ENCODE assay signal across 28 cellular contexts in the genomic region with DNA sequence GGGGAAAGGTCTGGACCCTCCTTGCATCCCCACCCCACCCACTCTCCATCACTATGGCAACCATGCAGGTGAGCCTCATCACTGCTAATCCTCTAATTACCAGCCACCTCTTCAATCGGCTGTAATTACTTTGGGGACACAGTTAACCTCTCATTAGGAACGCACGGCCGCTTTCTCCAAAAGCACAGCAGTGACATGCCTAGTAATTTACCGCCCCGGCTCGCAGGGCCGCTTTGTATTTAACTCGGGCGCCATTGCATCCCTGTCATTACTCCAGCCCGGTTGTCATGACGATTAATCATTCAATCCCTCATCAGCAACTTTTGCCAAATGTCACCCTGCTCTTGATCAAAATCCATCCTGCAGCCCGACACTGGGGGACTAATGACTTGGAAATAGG. TPM values are rescaled to one million over a fixed set of nuclear protein-coding genes. Genes with fewer than 3 reads are reported as not detected.
DNase-seq lines count a peak whose midpoint lies in the region; ATAC-seq and TF ChIP-seq lines count a peak whose summit lies in the region.
"Had no signal": no experiment of that assay in that cellular context is flagged by ENCODE, and none has a peak within 500 bp of the region (broad histone marks: within the 10 kb centered on the region; RNA-seq: fewer than 3 reads in every experiment).

No MANE protein-coding gene starts in this region.

- H3K27ac Mint-ChIP-seq in neural progenitor cell, result peak overlapping the region; percentile 42
- H3K27ac Mint-ChIP-seq in activated T-cell treated with anti-CD3 and anti-CD28 coated beads, Interleukin-2, amount 50 U/mL, for 24 hours, result no peak overlapping the region
- H3K27ac Mint-ChIP-seq: activated B cell treated with CpG ODN at 0.5 μM for 24 hours; activated naive CD8-positive, alpha-beta T cell treated with anti-CD3 and anti-CD28 coated beads, Interleukin-2, amount 50 U/mL, for 24 hours; CD4-positive, alpha-beta T cell; memory B cell; stimulated activated effector memory CD8-positive, alpha-beta T cell treated with anti-CD3 and anti-CD28 coated beads, Interleukin-12 subunit alpha, Interleukin-12 subunit beta, amount 100 ng/mL, for 72 hours had no signal

- no peaks in the 10 kb centered on the region for H3K27me3 ChIP-seq in neural progenitor cell

- H3K4me3 Mint-ChIP-seq in neural progenitor cell, result no peak overlapping the region
- no peak overlapping the region for H3K4me3 Mint-ChIP-seq in activated T-cell treated with anti-CD3 and anti-CD28 coated beads, Interleukin-2, amount 50 U/mL, for 24 hours
- H3K4me3 Mint-ChIP-seq: activated B cell treated with CpG ODN at 0.5 μM for 24 hours; activated naive CD8-positive, alpha-beta T cell treated with anti-CD3 and anti-CD28 coated beads, Interleukin-2, amount 50 U/mL, for 24 hours; CD4-positive, alpha-beta T cell; memory B cell; stimulated activated effector memory CD8-positive, alpha-beta T cell treated with anti-CD3 and anti-CD28 coated beads, Interleukin-12 subunit alpha, Interleukin-12 subunit beta, amount 100 ng/mL, for 72 hours had no signal

- H3K4me3 ChIP-seq in neural progenitor cell, result no peak overlapping the region
- H3K4me3 ChIP-seq: GM23248, skin epidermis had no signal

- H2AFZ ChIP-seq in neural progenitor cell (replicated peaks), result no peak overlapping the region
- H2AFZ ChIP-seq: GM23248 had no signal

- peak overlapping the region; percentile 61 for H3K27ac ChIP-seq in neural progenitor cell
- H3K27ac ChIP-seq: epithelial cell of prostate, GM23248, skin epidermis had no signal

- H3K4me1 ChIP-seq in neural progenitor cell, result peaks cover 50% of the 10 kb centered on the region

- H3K4me1 Mint-ChIP-seq in neural progenitor cell, result peaks cover 40% of the 10 kb centered on the region
- H3K4me1 Mint-ChIP-seq in activated T-cell treated with anti-CD3 and anti-CD28 coated beads, Interleukin-2, amount 50 U/mL, for 24 hours (ENCODE audit: low read depth), result no peaks in the 10 kb centered on the region
- H3K4me1 Mint-ChIP-seq: activated B cell treated with CpG ODN at 0.5 μM for 24 hours; activated naive CD8-positive, alpha-beta T cell treated with anti-CD3 and anti-CD28 coated beads, Interleukin-2, amount 50 U/mL, for 24 hours; memory B cell; stimulated activated effector memory CD8-positive, alpha-beta T cell treated with anti-CD3 and anti-CD28 coated beads, Interleukin-12 subunit alpha, Interleukin-12 subunit beta, amount 100 ng/mL, for 72 hours had no signal

- TF ChIP-seq CTCF in neural progenitor cell (IDR thresholded peaks at IDR 0.05), result no peak

- DNase-seq in DMS 273 (lab: John Stamatoyannopoulos, UW; ENCODE audit: unreplicated experiment) (peak; percentile 15), DMS 273 treated with DMSO at 0.1 percent for 48 hours (lab: John Stamatoyannopoulos, UW) (no peak), NCI-H2081 treated with DMSO at 0.1 percent for 48 hours (lab: John Stamatoyannopoulos, UW) (peak; percentile 96), NCI-H82 treated with DMSO at 0.1 percent for 48 hours (lab: John Stamatoyannopoulos, UW; ENCODE audit: unreplicated experiment) (peak; percentile 44), neural progenitor cell (ENCODE audit: low spot score) (peak; percentile 97)
- no peak for DNase-seq in activated T-cell treated with anti-CD3 and anti-CD28 coated beads, Interleukin-2, amount 50 U/mL, for 24 hours
- DNase-seq: 8988T; activated B cell treated with CpG ODN at 0.5 μM for 24 hours; activated CD4-positive, alpha-beta T cell treated with anti-CD3 and anti-CD28 coated beads, Interleukin-2, amount 50 U/mL, for 48 hours; activated CD8-positive, alpha-beta memory T cell treated with anti-CD3 and anti-CD28 coated beads, Interleukin-2, amount 50 U/mL, for 4 hours; activated naive CD8-positive, alpha-beta T cell treated with anti-CD3 and anti-CD28 coated beads, Interleukin-2, amount 50 U/mL, for 24 hours; CD4-positive, alpha-beta T cell; DMS53; effector CD4-positive, alpha-beta T cell; GDM1; GM23248; KG1; MM.1S; NCI-H187; PC-3; Right ventricle myocardium superior; T1000 had no signal

- peak overlapping the region; percentile 60 for H3K4me2 ChIP-seq in neural progenitor cell

- H3K9me3 ChIP-seq in neural progenitor cell (ENCODE audit: low read depth), result no peaks in the 10 kb centered on the region

- no peak for ATAC-seq in GM19455 (IDR thresholded peaks at IDR 0.05; ENCODE audit: unreplicated experiment)
- no peak for ATAC-seq in GM19395 (IDR thresholded peaks at IDR 0.05; ENCODE audit: unreplicated experiment)
- ATAC-seq: activated naive CD8-positive, alpha-beta T cell treated with anti-CD3 and anti-CD28 coated beads, Interleukin-2, amount 50 U/mL, for 24 hours; PC-3; stimulated activated effector memory CD8-positive, alpha-beta T cell treated with anti-CD3 and anti-CD28 coated beads, Interleukin-12 subunit alpha, Interleukin-12 subunit beta, amount 100 ng/mL, for 72 hours had no signal

- peaks cover 42% of the 10 kb centered on the region for H3F3A ChIP-seq in neural progenitor cell (ENCODE audit: low read depth)

- H3K36me3 Mint-ChIP-seq in neural progenitor cell, result no peaks in the 10 kb centered on the region
- no peaks in the 10 kb centered on the region for H3K36me3 Mint-ChIP-seq in activated T-cell treated with anti-CD3 and anti-CD28 coated beads, Interleukin-2, amount 50 U/mL, for 24 hours (ENCODE audit: low read depth)
- H3K36me3 Mint-ChIP-seq: memory B cell; stimulated activated effector memory CD8-positive, alpha-beta T cell treated with anti-CD3 and anti-CD28 coated beads, Interleukin-12 subunit alpha, Interleukin-12 subunit beta, amount 100 ng/mL, for 72 hours had no signal

- H3K36me3 ChIP-seq in neural progenitor cell, result no peaks in the 10 kb centered on the region

- H3K9ac ChIP-seq in neural progenitor cell, result no peak overlapping the region
- H3K9ac ChIP-seq: GM23248 had no signal

- no peaks in the 10 kb centered on the region for H4K20me1 ChIP-seq in neural progenitor cell (ENCODE audit: low read depth)

- peaks cover 21% of the 10 kb centered on the region for H3K27me3 Mint-ChIP-seq in neural progenitor cell (ENCODE audit: insufficient read depth, low read depth)
- peaks cover 18% of the 10 kb centered on the region for H3K27me3 Mint-ChIP-seq in activated T-cell treated with anti-CD3 and anti-CD28 coated beads, Interleukin-2, amount 50 U/mL, for 24 hours

- H3K79me2 ChIP-seq in neural progenitor cell (ENCODE audit: low read depth), result no peaks in the 10 kb centered on the region

- no peaks in the 10 kb centered on the region for H3K9me3 Mint-ChIP-seq in neural progenitor cell
- H3K9me3 Mint-ChIP-seq in activated T-cell treated with anti-CD3 and anti-CD28 coated beads, Interleukin-2, amount 50 U/mL, for 24 hours, result no peaks in the 10 kb centered on the region
- H3K9me3 Mint-ChIP-seq: activated B cell treated with CpG ODN at 0.5 μM for 24 hours; activated naive CD8-positive, alpha-beta T cell treated with anti-CD3 and anti-CD28 coated beads, Interleukin-2, amount 50 U/mL, for 24 hours; CD4-positive, alpha-beta T cell; memory B cell; stimulated activated effector memory CD8-positive, alpha-beta T cell treated with anti-CD3 and anti-CD28 coated beads, Interleukin-12 subunit alpha, Interleukin-12 subunit beta, amount 100 ng/mL, for 72 hours had no signal

RNA-seq across cellular contexts. Expression of gene FAM222A, which starts 36.3 kb away (rescaled TPM):
- 2.5 and 10.6 TPM in 2 replicates for total RNA-seq in neural progenitor cell (ENCODE audit: low replicate concordance)

Comparison
In these comparisons a context has a peak if more than half of its experiments do, and no peak if none do; other contexts are left out.
1. DNase-seq: peak in DMS 273 (single experiment), NCI-H2081 treated with DMSO at 0.1 percent for 48 hours (single experiment), NCI-H82 treated with DMSO at 0.1 percent for 48 hours (single experiment) and neural progenitor cell (single experiment); none in DMS 273 treated with DMSO at 0.1 percent for 48 hours (single experiment) and activated T-cell treated with anti-CD3 and anti-CD28 coated beads, Interleukin-2, amount 50 U/mL, for 24 hours (single experiment).